1 cellular context compared by ENCODE assay signal in the genomic region with DNA sequence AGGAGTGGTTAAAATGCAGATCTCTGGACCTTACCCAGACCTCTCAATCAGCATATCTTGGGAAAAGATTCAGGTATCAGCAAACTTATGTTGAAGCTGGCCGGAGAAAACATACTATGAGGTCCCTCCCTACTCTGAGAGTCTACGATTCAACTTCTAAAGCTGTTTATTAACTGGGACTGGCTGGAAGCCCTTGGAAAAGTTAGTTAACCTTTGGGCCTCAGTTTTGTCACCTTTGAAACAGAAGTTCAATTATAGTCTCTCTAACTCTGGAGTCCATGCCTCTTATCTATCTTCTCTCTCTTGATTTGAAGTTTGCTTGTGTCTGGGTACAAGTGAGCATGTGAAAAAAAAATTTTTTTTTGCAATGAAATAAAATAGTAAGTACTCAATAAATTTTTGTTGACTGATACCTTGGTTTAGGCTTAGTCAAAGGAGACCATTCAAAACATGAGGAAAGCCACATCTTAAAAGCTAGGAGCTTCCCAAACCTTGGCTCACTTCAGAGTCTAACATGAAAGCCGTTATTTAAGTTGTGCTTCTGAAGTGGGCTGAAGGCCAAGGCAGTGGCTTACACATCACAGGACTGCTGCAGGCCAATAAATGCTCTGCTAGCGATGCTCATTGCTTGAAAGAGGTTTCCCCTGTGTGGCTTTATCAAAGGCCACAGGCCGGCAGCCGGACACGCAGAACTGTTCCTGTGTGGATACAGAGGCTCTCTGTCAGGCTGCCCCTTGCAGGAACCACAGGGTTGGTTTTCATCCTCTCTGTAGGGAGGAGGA.
TF ChIP-seq lines count a peak whose summit lies in the region.

No MANE protein-coding gene starts in this region.

TF ChIP-seq in IMR-90, 13 proteins besides CTCF, POLR2A, EP300 and RAD21:
- TF ChIP-seq, protein P1, sequence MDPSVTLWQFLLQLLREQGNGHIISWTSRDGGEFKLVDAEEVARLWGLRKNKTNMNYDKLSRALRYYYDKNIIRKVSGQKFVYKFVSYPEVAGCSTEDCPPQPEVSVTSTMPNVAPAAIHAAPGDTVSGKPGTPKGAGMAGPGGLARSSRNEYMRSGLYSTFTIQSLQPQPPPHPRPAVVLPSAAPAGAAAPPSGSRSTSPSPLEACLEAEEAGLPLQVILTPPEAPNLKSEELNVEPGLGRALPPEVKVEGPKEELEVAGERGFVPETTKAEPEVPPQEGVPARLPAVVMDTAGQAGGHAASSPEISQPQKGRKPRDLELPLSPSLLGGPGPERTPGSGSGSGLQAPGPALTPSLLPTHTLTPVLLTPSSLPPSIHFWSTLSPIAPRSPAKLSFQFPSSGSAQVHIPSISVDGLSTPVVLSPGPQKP (IDR thresholded peaks at IDR 0.05; ENCODE audit: borderline replicate concordance, low read depth, low read length) = no peak
- TF ChIP-seq CEBPB (IDR thresholded peaks at IDR 0.05; ENCODE audit: low read depth, low read length) (no peak), CHD1 (IDR thresholded peaks at IDR 0.05; ENCODE audit: low read depth, low read length) (no peak), MXI1 (IDR thresholded peaks at IDR 0.05; ENCODE audit: borderline replicate concordance, low read depth, low read length) (no peak), SMC3 (IDR thresholded peaks at IDR 0.05; ENCODE audit: low read depth, low read length) (no peak), RCOR1 (IDR thresholded peaks at IDR 0.05; ENCODE audit: insufficient replicate concordance, low read length) (no peak), NFE2L2 (IDR thresholded peaks at IDR 0.05; ENCODE audit: low read depth, low read length) (no peak), MAFK (IDR thresholded peaks at IDR 0.05; ENCODE audit: low read depth, low read length) (no peak), MAZ (IDR thresholded peaks at IDR 0.05; ENCODE audit: borderline replicate concordance, low read depth, low read length) (no peak), BHLHE40 (IDR thresholded peaks at IDR 0.05; ENCODE audit: low read depth, low read length) (no peak), RFX5 (IDR thresholded peaks at IDR 0.05; ENCODE audit: low read depth, low read length) (no peak), FOS (IDR thresholded peaks at IDR 0.05; ENCODE audit: low read depth, low read length) (no peak)
- TF ChIP-seq, protein P2, sequence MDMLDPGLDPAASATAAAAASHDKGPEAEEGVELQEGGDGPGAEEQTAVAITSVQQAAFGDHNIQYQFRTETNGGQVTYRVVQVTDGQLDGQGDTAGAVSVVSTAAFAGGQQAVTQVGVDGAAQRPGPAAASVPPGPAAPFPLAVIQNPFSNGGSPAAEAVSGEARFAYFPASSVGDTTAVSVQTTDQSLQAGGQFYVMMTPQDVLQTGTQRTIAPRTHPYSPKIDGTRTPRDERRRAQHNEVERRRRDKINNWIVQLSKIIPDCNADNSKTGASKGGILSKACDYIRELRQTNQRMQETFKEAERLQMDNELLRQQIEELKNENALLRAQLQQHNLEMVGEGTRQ (IDR thresholded peaks at IDR 0.05; ENCODE audit: low read depth, low read length) = no peak
